ENCODE assay signal across 13 cellular contexts in the genomic region with DNA sequence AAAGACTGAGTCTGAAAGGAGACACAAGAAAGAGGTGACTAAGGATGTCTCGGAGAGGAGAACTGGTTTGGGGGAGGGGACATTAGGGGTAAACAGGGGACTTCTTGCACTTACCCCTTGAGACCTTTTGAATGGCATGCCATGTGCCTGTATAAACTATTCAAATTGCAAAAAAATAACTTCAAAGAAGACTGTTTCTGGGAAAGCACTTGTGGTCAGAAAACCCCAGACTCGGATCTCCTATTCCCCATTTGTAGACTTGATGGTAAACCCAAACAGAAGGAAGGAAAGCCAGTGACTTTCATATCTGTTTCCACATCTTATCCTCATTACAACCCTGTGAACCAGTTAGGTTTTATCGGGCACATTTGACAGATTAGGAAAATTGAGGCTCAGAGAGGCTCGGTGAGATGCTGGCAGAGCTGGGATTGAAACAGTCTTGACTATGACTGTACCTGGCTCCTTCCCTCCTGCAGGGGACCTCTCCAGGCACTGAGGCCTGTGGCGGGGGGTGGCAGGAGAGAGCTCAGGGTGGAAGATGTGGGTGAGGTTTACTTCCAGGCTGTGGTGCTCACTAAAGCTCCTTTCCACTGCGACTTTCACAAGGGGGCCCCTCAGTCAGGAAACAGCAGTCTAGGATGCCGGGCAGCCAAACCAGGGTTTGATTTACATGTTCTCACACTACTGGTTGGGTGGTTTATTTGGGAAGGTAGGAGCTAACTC. TPM values are rescaled to one million over a fixed set of nuclear protein-coding genes. Genes with fewer than 3 reads are reported as not detected.
DNase-seq lines count a peak whose midpoint lies in the region; ATAC-seq lines count a peak whose summit lies in the region.
"Had no signal": no experiment of that assay in that cellular context is flagged by ENCODE, and none has a peak within 500 bp of the region (broad histone marks: within the 10 kb centered on the region; RNA-seq: fewer than 3 reads in every experiment).

No MANE protein-coding gene starts in this region.

- DNase-seq in activated CD4-positive, alpha-beta T cell treated with anti-CD3 and anti-CD28 coated beads, Interleukin-2, amount 10 ng/mL, durations not matched to agents 24 days and 14 days: peak; percentile 70
- DNase-seq in activated CD4-positive, alpha-beta T cell treated with anti-CD3 and anti-CD28 coated beads for 4 hours: no peak
- DNase-seq in activated CD4-positive, alpha-beta memory T cell treated with anti-CD3 and anti-CD28 coated beads for 36 hours: peak; percentile 31
- DNase-seq in CD4-positive, alpha-beta memory T cell: no peak
- DNase-seq in left colon: no peak
- no peak for DNase-seq in nucleus accumbens (lab: John Stamatoyannopoulos, UW)
- DNase-seq: activated CD4-positive, alpha-beta T cell treated with anti-CD3 and anti-CD28 coated beads, Interleukin-2, amount 50 U/mL, for 1 hour; body of pancreas; effector memory CD8-positive, alpha-beta T cell; stimulated activated CD4-positive, alpha-beta T cell treated with anti-CD3 and anti-CD28 coated beads, Interleukin-12 subunit alpha, Interleukin-12 subunit beta, amount 100 ng/mL, for 4 hours; thyroid gland had no signal

- peak overlapping the region; percentile 48 for H3K4me3 Mint-ChIP-seq in activated CD4-positive, alpha-beta T cell treated with anti-CD3 and anti-CD28 coated beads, Interleukin-2, amount 10 ng/mL, durations not matched to agents 24 days and 14 days
- H3K4me3 Mint-ChIP-seq in IgD-negative memory B cell: peak overlapping the region; percentile 11 to 81 (median 42)
- no peak overlapping the region for H3K4me3 Mint-ChIP-seq in activated CD4-positive, alpha-beta memory T cell treated with anti-CD3 and anti-CD28 coated beads for 36 hours
- no peak overlapping the region for H3K4me3 Mint-ChIP-seq in stimulated activated memory B cell treated with anti-CD40 and anti-IgM and Interleukin-4, amounts not matched to agents 10 μg/mL and 1 μg/mL and 100 μg/mL, for 72 hours
- no peak overlapping the region for H3K4me3 Mint-ChIP-seq in CD4-positive, alpha-beta memory T cell
- H3K4me3 Mint-ChIP-seq: effector memory CD8-positive, alpha-beta T cell had no signal

- H3K36me3 ChIP-seq in CD4-positive, alpha-beta memory T cell (ENCODE audit: insufficient read depth, low read length): no peaks in the 10 kb centered on the region
- H3K36me3 ChIP-seq: thyroid gland had no signal

- ATAC-seq in stimulated activated memory B cell treated with anti-CD40 and anti-IgM and Interleukin-4, amounts not matched to agents 10 μg/mL and 1 μg/mL and 100 μg/mL, for 72 hours: peak; percentile 31
- no peak for ATAC-seq in left colon
- ATAC-seq: body of pancreas; effector memory CD8-positive, alpha-beta T cell had no signal

- H3K27ac Mint-ChIP-seq in activated CD4-positive, alpha-beta T cell treated with anti-CD3 and anti-CD28 coated beads, Interleukin-2, amount 10 ng/mL, durations not matched to agents 24 days and 14 days: peak overlapping the region; percentile 56
- H3K27ac Mint-ChIP-seq in IgD-negative memory B cell: peak overlapping the region; percentile 67 to 81 (median 80)
- no peak overlapping the region for H3K27ac Mint-ChIP-seq in activated CD4-positive, alpha-beta memory T cell treated with anti-CD3 and anti-CD28 coated beads for 36 hours
- H3K27ac Mint-ChIP-seq in stimulated activated memory B cell treated with anti-CD40 and anti-IgM and Interleukin-4, amounts not matched to agents 10 μg/mL and 1 μg/mL and 100 μg/mL, for 72 hours: peak overlapping the region; percentile 78
- no peak overlapping the region for H3K27ac Mint-ChIP-seq in CD4-positive, alpha-beta memory T cell
- H3K27ac Mint-ChIP-seq: effector memory CD8-positive, alpha-beta T cell had no signal

- H3K9me3 Mint-ChIP-seq in activated CD4-positive, alpha-beta T cell treated with anti-CD3 and anti-CD28 coated beads, Interleukin-2, amount 10 ng/mL, durations not matched to agents 24 days and 14 days: peaks cover 9% of the 10 kb centered on the region
- H3K9me3 Mint-ChIP-seq in IgD-negative memory B cell: no peaks in the 10 kb centered on the region
- no peaks in the 10 kb centered on the region for H3K9me3 Mint-ChIP-seq in activated CD4-positive, alpha-beta memory T cell treated with anti-CD3 and anti-CD28 coated beads for 36 hours
- no peaks in the 10 kb centered on the region for H3K9me3 Mint-ChIP-seq in stimulated activated memory B cell treated with anti-CD40 and anti-IgM and Interleukin-4, amounts not matched to agents 10 μg/mL and 1 μg/mL and 100 μg/mL, for 72 hours
- no peaks in the 10 kb centered on the region for H3K9me3 Mint-ChIP-seq in CD4-positive, alpha-beta memory T cell
- H3K9me3 Mint-ChIP-seq: effector memory CD8-positive, alpha-beta T cell had no signal

- H3K36me3 Mint-ChIP-seq in activated CD4-positive, alpha-beta T cell treated with anti-CD3 and anti-CD28 coated beads, Interleukin-2, amount 10 ng/mL, durations not matched to agents 24 days and 14 days (ENCODE audit: low read depth): no peaks in the 10 kb centered on the region
- H3K36me3 Mint-ChIP-seq in IgD-negative memory B cell: no peaks in the 10 kb centered on the region
- no peaks in the 10 kb centered on the region for H3K36me3 Mint-ChIP-seq in activated CD4-positive, alpha-beta memory T cell treated with anti-CD3 and anti-CD28 coated beads for 36 hours
- no peaks in the 10 kb centered on the region for H3K36me3 Mint-ChIP-seq in stimulated activated memory B cell treated with anti-CD40 and anti-IgM and Interleukin-4, amounts not matched to agents 10 μg/mL and 1 μg/mL and 100 μg/mL, for 72 hours
- H3K36me3 Mint-ChIP-seq in CD4-positive, alpha-beta memory T cell: no peaks in the 10 kb centered on the region

- H3K27ac ChIP-seq in CD4-positive, alpha-beta memory T cell (ENCODE audit: low read depth, low read length): no peak overlapping the region
- H3K27ac ChIP-seq: body of pancreas, thyroid gland had no signal

- peaks cover 20% of the 10 kb centered on the region for H3K4me1 Mint-ChIP-seq in activated CD4-positive, alpha-beta T cell treated with anti-CD3 and anti-CD28 coated beads, Interleukin-2, amount 10 ng/mL, durations not matched to agents 24 days and 14 days
- H3K4me1 Mint-ChIP-seq in IgD-negative memory B cell: peaks cover 45 to 48% (median 48%) of the 10 kb centered on the region in 3 donors
- peaks cover 19% of the 10 kb centered on the region for H3K4me1 Mint-ChIP-seq in activated CD4-positive, alpha-beta memory T cell treated with anti-CD3 and anti-CD28 coated beads for 36 hours (ENCODE audit: low read depth)
- H3K4me1 Mint-ChIP-seq in stimulated activated memory B cell treated with anti-CD40 and anti-IgM and Interleukin-4, amounts not matched to agents 10 μg/mL and 1 μg/mL and 100 μg/mL, for 72 hours: peaks cover 65% of the 10 kb centered on the region
- peaks cover 4 to 14% (median 9%) of the 10 kb centered on the region in 4 donors for H3K4me1 Mint-ChIP-seq in CD4-positive, alpha-beta memory T cell

- no peaks in the 10 kb centered on the region for H3K9me3 ChIP-seq in CD4-positive, alpha-beta memory T cell (ENCODE audit: control insufficient read depth in 1 of 2, low read length in 2 of 2)
- H3K9me3 ChIP-seq: body of pancreas, thyroid gland had no signal

- CTCF ChIA-PET in activated CD4-positive, alpha-beta memory T cell treated with anti-CD3 and anti-CD28 coated beads for 36 hours (lab: Charles Lee): interaction anchor here (0.6 to 1.8 kb wide), 3 partner anchors 14 to 543 kb away, joined by 3 to 8 read pairs (median 4); no protein-coding TSS in a partner anchor
- CTCF ChIA-PET in CD4-positive, alpha-beta memory T cell (lab: Charles Lee; ENCODE audit: partially characterized antibody): no interaction called here

- POLR2A ChIA-PET in activated CD4-positive, alpha-beta memory T cell treated with anti-CD3 and anti-CD28 coated beads for 36 hours (lab: Charles Lee): no interaction called here
- POLR2A ChIA-PET in CD4-positive, alpha-beta memory T cell (lab: Charles Lee; ENCODE audit: partially characterized antibody): interaction anchor here (1.2 kb wide), 1 partner anchor 17 kb away, joined by 3 read pairs; no protein-coding TSS in a partner anchor

- no peak overlapping the region for H3K4me3 ChIP-seq in CD4-positive, alpha-beta memory T cell (ENCODE audit: low read length in 2 of 2)
- H3K4me3 ChIP-seq: body of pancreas, thyroid gland had no signal

- H3K27me3 Mint-ChIP-seq in activated CD4-positive, alpha-beta T cell treated with anti-CD3 and anti-CD28 coated beads, Interleukin-2, amount 10 ng/mL, durations not matched to agents 24 days and 14 days: no peaks in the 10 kb centered on the region
- H3K27me3 Mint-ChIP-seq in IgD-negative memory B cell: no peaks in the 10 kb centered on the region
- H3K27me3 Mint-ChIP-seq in activated CD4-positive, alpha-beta memory T cell treated with anti-CD3 and anti-CD28 coated beads for 36 hours: no peaks in the 10 kb centered on the region
- no peaks in the 10 kb centered on the region for H3K27me3 Mint-ChIP-seq in stimulated activated memory B cell treated with anti-CD40 and anti-IgM and Interleukin-4, amounts not matched to agents 10 μg/mL and 1 μg/mL and 100 μg/mL, for 72 hours
- peaks cover 1 to 2% of the 10 kb centered on the region in 2 donors for H3K27me3 Mint-ChIP-seq in CD4-positive, alpha-beta memory T cell
- H3K27me3 Mint-ChIP-seq: effector memory CD8-positive, alpha-beta T cell had no signal

- H3K4me1 ChIP-seq in CD4-positive, alpha-beta memory T cell (ENCODE audit: insufficient read depth, low read length): peaks cover 12% of the 10 kb centered on the region

- intact Hi-C loops in activated CD4-positive, alpha-beta T cell treated with anti-CD3 and anti-CD28 coated beads, Interleukin-2, amount 10 ng/mL, durations not matched to agents 24 days and 14 days (cut with micrococcal nuclease): loop anchor here (5.0 to 10.0 kb wide), 2 partner anchors 124 to 744 kb away; a partner anchor contains a TSS
- intact Hi-C loops in activated CD4-positive, alpha-beta memory T cell treated with anti-CD3 and anti-CD28 coated beads for 36 hours (cut with micrococcal nuclease): no loop called here
- intact Hi-C loops in CD4-positive, alpha-beta memory T cell (cut with micrococcal nuclease): loop anchor here (5.0 kb wide), 1 partner anchor 671 kb away; a partner anchor contains a TSS
- intact Hi-C loops in left colon (cut with DNase I, micrococcal nuclease): no loop called here

- H3K27me3 ChIP-seq in CD4-positive, alpha-beta memory T cell (ENCODE audit: insufficient read depth, low read length): no peaks in the 10 kb centered on the region
- H3K27me3 ChIP-seq: body of pancreas, thyroid gland had no signal

RNA-seq across cellular contexts. Expression of a gene that starts 30.5 kb away (rescaled TPM):
- total RNA-seq in activated CD4-positive, alpha-beta T cell treated with anti-CD3 and anti-CD28 coated beads, Interleukin-2, amount 10 ng/mL, durations not matched to agents 24 days and 14 days: 6.8 and 6.9 TPM in 2 replicates
- polyA plus RNA-seq in IgD-negative memory B cell: 123 TPM
- 10 to 100 TPM in 1 of 2 experiments, 1 to 10 TPM in 1; 8.3 to 10.6 TPM for total RNA-seq in activated CD4-positive, alpha-beta memory T cell treated with anti-CD3 and anti-CD28 coated beads for 36 hours
- 1 to 10 TPM; 2.3 to 2.4 TPM for total RNA-seq in CD4-positive, alpha-beta memory T cell
- 1 to 10 TPM in 1 of 2 donors, under 1 TPM in 1; 0.63 to 1.8 TPM for polyA plus RNA-seq in CD4-positive, alpha-beta memory T cell
- total RNA-seq in left colon: 10 to 100 TPM; 16.7 to 20.0 TPM

Comparison
In these comparisons a context has a peak if more than half of its experiments do, and no peak if none do; other contexts are left out.
1. DNase-seq: peak in activated CD4-positive, alpha-beta T cell treated with anti-CD3 and anti-CD28 coated beads, Interleukin-2, amount 10 ng/mL, durations not matched to agents 24 days and 14 days (single experiment) and activated CD4-positive, alpha-beta memory T cell treated with anti-CD3 and anti-CD28 coated beads for 36 hours (single experiment); none in activated CD4-positive, alpha-beta T cell treated with anti-CD3 and anti-CD28 coated beads for 4 hours (0 of 2), CD4-positive, alpha-beta memory T cell (0 of 5), left colon (0 of 2) and nucleus accumbens (0 of 56).
2. H3K27ac Mint-ChIP-seq: peak in activated CD4-positive, alpha-beta T cell treated with anti-CD3 and anti-CD28 coated beads, Interleukin-2, amount 10 ng/mL, durations not matched to agents 24 days and 14 days (single experiment), IgD-negative memory B cell (3 of 3) and stimulated activated memory B cell treated with anti-CD40 and anti-IgM and Interleukin-4, amounts not matched to agents 10 μg/mL and 1 μg/mL and 100 μg/mL, for 72 hours (single experiment); none in activated CD4-positive, alpha-beta memory T cell treated with anti-CD3 and anti-CD28 coated beads for 36 hours (single experiment) and CD4-positive, alpha-beta memory T cell (0 of 7).
3. H3K4me3 Mint-ChIP-seq: peak in activated CD4-positive, alpha-beta T cell treated with anti-CD3 and anti-CD28 coated beads, Interleukin-2, amount 10 ng/mL, durations not matched to agents 24 days and 14 days (single experiment) and IgD-negative memory B cell (4 of 4); none in activated CD4-positive, alpha-beta memory T cell treated with anti-CD3 and anti-CD28 coated beads for 36 hours (single experiment), stimulated activated memory B cell treated with anti-CD40 and anti-IgM and Interleukin-4, amounts not matched to agents 10 μg/mL and 1 μg/mL and 100 μg/mL, for 72 hours (single experiment) and CD4-positive, alpha-beta memory T cell (0 of 8).
4. intact Hi-C loops: an anchor here in activated CD4-positive, alpha-beta T cell treated with anti-CD3 and anti-CD28 coated beads, Interleukin-2, amount 10 ng/mL, durations not matched to agents 24 days and 14 days (5.0 to 10.0 kb wide) and CD4-positive, alpha-beta memory T cell (5.0 kb wide); none called in activated CD4-positive, alpha-beta memory T cell treated with anti-CD3 and anti-CD28 coated beads for 36 hours and left colon.